Comparison of ENCODE assay signal across 16 cellular contexts in the genomic region with DNA sequence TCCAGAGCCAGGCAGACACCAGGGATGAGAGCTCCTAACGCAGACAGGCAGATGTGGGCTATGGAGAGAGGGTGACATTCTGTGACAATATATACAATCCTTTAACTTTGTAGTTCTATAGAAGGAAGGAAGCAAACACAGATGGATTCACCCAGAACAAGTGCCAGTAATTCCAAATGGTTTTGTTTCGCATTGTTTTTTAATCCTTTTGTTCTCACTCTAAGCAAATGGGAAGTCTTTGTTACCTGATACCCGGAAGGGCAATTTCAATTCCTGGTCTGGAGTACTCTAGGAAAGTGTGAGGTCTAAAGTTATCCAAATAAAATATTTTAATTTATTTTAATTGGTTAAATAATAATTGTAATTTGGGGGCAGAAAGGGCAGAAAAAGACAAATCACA.
"Had no signal": no experiment of that assay in that cellular context is flagged by ENCODE, and none has a peak within 500 bp of the region (broad histone marks: within the 10 kb centered on the region; RNA-seq: fewer than 3 reads in every experiment).

No MANE protein-coding gene starts in this region.

- H3K9me3 ChIP-seq: colonic mucosa, pancreas, thoracic aorta had no signal

- H3K27me3 ChIP-seq: pancreas had no signal

- H2AFZ ChIP-seq: hepatocyte had no signal

- H3K4me1 ChIP-seq: colonic mucosa had no signal

- H3K79me2 ChIP-seq: hepatocyte had no signal

- ATAC-seq: pancreas; stimulated activated naive CD8-positive, alpha-beta T cell treated with anti-CD3 and anti-CD28 coated beads, Interleukin-15, amount 100 ng/mL, for 72 hours had no signal

- H3K36me3 ChIP-seq: colonic mucosa, pancreas, thoracic aorta had no signal

- H3K4me3 Mint-ChIP-seq: activated B cell treated with CpG ODN at 0.5 μM for 24 hours; activated CD4-positive, alpha-beta T cell treated with anti-CD3 and anti-CD28 coated beads, Interleukin-2, amount 10 ng/mL, durations not matched to agents 24 days and 14 days; activated naive CD4-positive, alpha-beta T cell treated with anti-CD3 and anti-CD28 coated beads for 36 hours; stimulated activated naive CD8-positive, alpha-beta T cell treated with anti-CD3 and anti-CD28 coated beads, Interleukin-15, amount 100 ng/mL, for 72 hours had no signal

- H3K9me3 Mint-ChIP-seq: activated B cell treated with CpG ODN at 0.5 μM for 24 hours; activated CD4-positive, alpha-beta T cell treated with anti-CD3 and anti-CD28 coated beads, Interleukin-2, amount 10 ng/mL, durations not matched to agents 24 days and 14 days; activated naive CD4-positive, alpha-beta T cell treated with anti-CD3 and anti-CD28 coated beads for 36 hours; stimulated activated naive CD8-positive, alpha-beta T cell treated with anti-CD3 and anti-CD28 coated beads, Interleukin-15, amount 100 ng/mL, for 72 hours had no signal

- H3K27ac Mint-ChIP-seq: activated B cell treated with CpG ODN at 0.5 μM for 24 hours; activated CD4-positive, alpha-beta T cell treated with anti-CD3 and anti-CD28 coated beads, Interleukin-2, amount 10 ng/mL, durations not matched to agents 24 days and 14 days; activated naive CD4-positive, alpha-beta T cell treated with anti-CD3 and anti-CD28 coated beads for 36 hours; stimulated activated naive CD8-positive, alpha-beta T cell treated with anti-CD3 and anti-CD28 coated beads, Interleukin-15, amount 100 ng/mL, for 72 hours had no signal

- DNase-seq: activated B cell treated with CpG ODN at 0.5 μM for 24 hours; activated CD4-positive, alpha-beta T cell treated with anti-CD3 and anti-CD28 coated beads, Interleukin-2, amount 10 ng/mL, durations not matched to agents 24 days and 14 days; activated naive CD4-positive, alpha-beta T cell treated with anti-CD3 and anti-CD28 coated beads for 36 hours; caudate nucleus; colonic mucosa; effector CD8-positive, alpha-beta T cell; kidney glomerular epithelial cell; pancreas; stimulated activated CD4-positive, alpha-beta T cell treated with anti-CD3 and anti-CD28 coated beads, Interleukin-4, amount 100 ng/mL, for 4 hours; stimulated activated naive CD8-positive, alpha-beta T cell treated with anti-CD3 and anti-CD28 coated beads, Interleukin-15, amount 100 ng/mL, for 72 hours had no signal

- FAIRE-seq: astrocyte, frontal cortex, pancreas, urothelium cell line had no signal

- H3K4me3 ChIP-seq: colonic mucosa, hepatocyte, pancreas, skin epidermis, thoracic aorta had no signal

- H3K4me1 Mint-ChIP-seq: activated CD4-positive, alpha-beta T cell treated with anti-CD3 and anti-CD28 coated beads, Interleukin-2, amount 10 ng/mL, durations not matched to agents 24 days and 14 days had no signal

- H3K27ac ChIP-seq: colonic mucosa, hepatocyte, pancreas, skin epidermis, thoracic aorta had no signal
